ENCODE assay signal across 8 cellular contexts in genomic region chr1:161454861-161455707, GRCh38. TPM values are rescaled to one million over a fixed set of nuclear protein-coding genes. Genes with fewer than 3 reads are reported as not detected.
DNase-seq lines count a peak whose midpoint lies in the region; ATAC-seq, FAIRE-seq and TF ChIP-seq lines count a peak whose summit lies in the region.
"Not testable (repeated sequence)": the region's sequence is repeated elsewhere in the genome, so short reads cannot be mapped to it uniquely, and the experiment has no call there.
"Had no signal": no experiment of that assay in that cellular context is flagged by ENCODE, and none has a peak within 500 bp of the region (broad histone marks: within the 10 kb centered on the region; RNA-seq: fewer than 3 reads in every experiment).

No MANE protein-coding gene starts in this region.

- BruUV-seq in HepG2 (replicated peaks; lab: Mats Ljungman, UMichigan), result not testable (repeated sequence)

- H3K27me3 Mint-ChIP-seq in activated T-cell treated with anti-CD3 and anti-CD28 coated beads, Interleukin-2, amount 50 U/mL, for 72 hours (ENCODE audit: low read depth), result not testable (repeated sequence)

- not testable (repeated sequence) for H3K9ac ChIP-seq in HepG2 (ENCODE audit: insufficient read depth, low read depth, low read length)

- TF ChIP-seq POLR2A in HepG2 (IDR thresholded peaks at IDR 0.05; ENCODE audit: insufficient read depth in 1 of 2, low read depth in 2 of 2, low read length in 2 of 2), result not testable (repeated sequence)

- H3K36me3 ChIP-seq in HepG2 (replicated peaks in 1 of 2; ENCODE audit: control insufficient read depth in 1 of 2, insufficient read depth in 2 of 2, low read length in 2 of 2), result not testable (repeated sequence)

- ATAC-seq in GM18909 (IDR thresholded peaks at IDR 0.05; ENCODE audit: poor library complexity, unreplicated experiment), result peak; percentile 34
- peak; percentile 21 for ATAC-seq in GM21381 (IDR thresholded peaks at IDR 0.05; ENCODE audit: unreplicated experiment)
- ATAC-seq in HG02610 (IDR thresholded peaks at IDR 0.05; ENCODE audit: unreplicated experiment), result peak; percentile 34
- peak; percentile 12 for ATAC-seq in HG03066 (IDR thresholded peaks at IDR 0.05; ENCODE audit: low read depth, unreplicated experiment)
- ATAC-seq in HG03521 (IDR thresholded peaks at IDR 0.05; ENCODE audit: unreplicated experiment), result peak; percentile 29
- ATAC-seq in activated T-cell treated with anti-CD3 and anti-CD28 coated beads, Interleukin-2, amount 50 U/mL, for 72 hours (replicated peaks in 1 of 2), result peak; percentile 19 to 33
- ATAC-seq in HepG2, result peak; percentile 30

- H3K4me3 Mint-ChIP-seq in activated T-cell treated with anti-CD3 and anti-CD28 coated beads, Interleukin-2, amount 50 U/mL, for 72 hours, result not testable (repeated sequence)

- not testable (repeated sequence) for H3K4me3 ChIP-seq in HepG2 (replicated peaks in 1 of 3; ENCODE audit: insufficient read depth in 1 of 3, low read depth in 2 of 3, low read length in 3 of 3)

- POLR2A ChIA-PET in HepG2 (lab: Yijun Ruan, JAX), result not testable (repeated sequence)

- WGBS in HepG2 (ENCODE audit: low lambda C conversion rate), result no CpG with 5 or more reads among the region's 107 CpGs

- TF ChIP-seq CTCF in HepG2 (CRISPR knock-in tag; IDR thresholded peaks at IDR 0.05), result not testable (repeated sequence)

- H3K36me3 Mint-ChIP-seq in activated T-cell treated with anti-CD3 and anti-CD28 coated beads, Interleukin-2, amount 50 U/mL, for 72 hours (ENCODE audit: insufficient read depth in 2 of 2), result not testable (repeated sequence)

- not testable (repeated sequence) for H3K9me3 ChIP-seq in HepG2 (ENCODE audit: low read length)

- not testable (repeated sequence) for H3K79me2 ChIP-seq in HepG2 (ENCODE audit: insufficient read depth, low read length)

- not testable (repeated sequence) for H3K27me3 ChIP-seq in HepG2 (ENCODE audit: control insufficient read depth in 1 of 2, insufficient read depth in 2 of 2, low read length in 2 of 2)

- H2AFZ ChIP-seq in HepG2 (ENCODE audit: low read length), result not testable (repeated sequence)

- in situ Hi-C loops in HepG2 (cut with HindIII; ENCODE audit: extremely low pct_ligation_motif_present, low pct_unique_long_range_greater_than_20kb), result not testable (repeated sequence)

- intact Hi-C loops in HepG2 (cut with micrococcal nuclease; ENCODE audit: unreplicated experiment), result not testable (repeated sequence)

- not testable (repeated sequence) for H4K20me1 ChIP-seq in HepG2 (ENCODE audit: insufficient read depth, low read length)

- not testable (repeated sequence) for H3K4me1 ChIP-seq in HepG2 (ENCODE audit: insufficient read depth, low read length)

- not testable (repeated sequence) for DNase-seq in activated T-cell treated with anti-CD3 and anti-CD28 coated beads, Interleukin-2, amount 50 U/mL, for 72 hours; HepG2 (ENCODE audit: low spot score)

- FAIRE-seq in HepG2 (lab: Jason Lieb, UNC), result not testable (repeated sequence)

- H3K27ac ChIP-seq in HepG2 (ENCODE audit: extremely low read length, insufficient read depth, low read length), result not testable (repeated sequence)

- H3K4me2 ChIP-seq in HepG2 (ENCODE audit: low read depth, low read length), result not testable (repeated sequence)

- TF ChIP-seq RAD21 in HepG2 (CRISPR knock-in tag; IDR thresholded peaks at IDR 0.05), result not testable (repeated sequence)

- not testable (repeated sequence) for H3K4me1 Mint-ChIP-seq in activated T-cell treated with anti-CD3 and anti-CD28 coated beads, Interleukin-2, amount 50 U/mL, for 72 hours (ENCODE audit: low read depth)

- H3K9me3 Mint-ChIP-seq in activated T-cell treated with anti-CD3 and anti-CD28 coated beads, Interleukin-2, amount 50 U/mL, for 72 hours, result not testable (repeated sequence)

- not testable (repeated sequence) for H3K27ac Mint-ChIP-seq in activated T-cell treated with anti-CD3 and anti-CD28 coated beads, Interleukin-2, amount 50 U/mL, for 72 hours

- CTCF ChIA-PET in HepG2 (lab: Yijun Ruan, JAX; ENCODE audit: low intra/inter-chr PET ratio, low total read pairs), result not testable (repeated sequence)

- TF ChIP-seq EP300 in HepG2 (IDR thresholded peaks at IDR 0.05; ENCODE audit: low read depth in 2 of 2, low read length in 2 of 2); HepG2 (CRISPR knock-in tag; IDR thresholded peaks at IDR 0.05; ENCODE audit: borderline replicate concordance): not testable (repeated sequence)

RNA-seq across cellular contexts. Expression of gene FCGR2A, which starts 50.2 kb away (rescaled TPM):
- total RNA-seq in activated T-cell treated with anti-CD3 and anti-CD28 coated beads, Interleukin-2, amount 50 U/mL, for 72 hours, result under 1 TPM; 0.43 to 0.88 TPM
- total RNA-seq in HepG2 (2016; rRNA removed; fragmentation: Illumina TruSeq; extraction: Trizol), result not detected in 2 replicates
- not detected in 2 replicates for total RNA-seq in HepG2 (2016; cell fraction: cytosol; rRNA removed; fragmentation: Illumina TruSeq; extraction: Trizol; ENCODE audit: low read depth)
- 0.04 TPM in 1 of 2 replicates, not detected in the other for total RNA-seq in HepG2 (2016; cell fraction: insoluble cytoplasmic fraction; rRNA removed; fragmentation: Illumina TruSeq; extraction: Trizol)
- total RNA-seq in HepG2 (2016; cell fraction: membrane; rRNA removed; fragmentation: Illumina TruSeq; extraction: Trizol), result not detected in 2 replicates
- total RNA-seq in HepG2 (2016; cell fraction: nucleus; rRNA removed; fragmentation: Illumina TruSeq; extraction: Trizol), result not detected in 2 replicates
- polyA plus RNA-seq in HepG2 (2011; rRNA removed), result 0.31 and 0.44 TPM in 2 replicates
- 0.28 and 8.4 TPM in 2 replicates for polyA plus RNA-seq in HepG2 (2011; cell fraction: cytosol; rRNA removed)
- polyA plus RNA-seq in HepG2 (2011; cell fraction: nucleus; rRNA removed), result 0.08 and 0.09 TPM in 2 replicates
- 0.39 TPM in 1 of 2 replicates, not detected in the other for polyA plus RNA-seq in HepG2 (2012)
- 0.09 TPM in 1 of 2 replicates, not detected in the other for polyA plus RNA-seq in HepG2 (2016; cell fraction: cytosol; fragmentation: Illumina TruSeq; extraction: Trizol; ENCODE audit: low read depth)
- not detected in 2 replicates for polyA plus RNA-seq in HepG2 (2016; cell fraction: insoluble cytoplasmic fraction; fragmentation: Illumina TruSeq; extraction: Trizol; ENCODE audit: low read depth)
- polyA plus RNA-seq in HepG2 (2016; cell fraction: membrane; fragmentation: Illumina TruSeq; extraction: Trizol; ENCODE audit: low read depth), result 0.41 TPM in 1 of 2 replicates, not detected in the other
- polyA plus RNA-seq in HepG2 (2016; cell fraction: nucleus; fragmentation: Illumina TruSeq; extraction: Trizol; ENCODE audit: insufficient read depth, low read depth), result not detected in 2 replicates
- 0.48 and 2.3 TPM in 2 replicates for polyA minus RNA-seq in HepG2 (2011; rRNA and poly(A)+ RNA removed; ENCODE audit: low replicate concordance)
- polyA minus RNA-seq in HepG2 (2011; cell fraction: cytosol; rRNA and poly(A)+ RNA removed), result not detected in 2 replicates
- polyA minus RNA-seq in HepG2 (2011; cell fraction: nucleus; rRNA and poly(A)+ RNA removed), result 0.13 TPM in 1 of 2 replicates, not detected in the other
- total RNA-seq: LHCN-M2 had no signal
